ENCODE assay signal across 9 cellular contexts in genomic region chr1:84156210-84156621, GRCh38. TPM values are rescaled to one million over a fixed set of nuclear protein-coding genes. Genes with fewer than 3 reads are reported as not detected.
A peak's percentile ranks its signal among the peaks of the same experiment; 100 is the strongest.
DNase-seq lines count a peak whose midpoint lies in the region; ATAC-seq, FAIRE-seq and TF ChIP-seq lines count a peak whose summit lies in the region.
"Had no signal": no experiment of that assay in that cellular context is flagged by ENCODE, and none has a peak within 500 bp of the region (broad histone marks: within the 10 kb centered on the region; RNA-seq: fewer than 3 reads in every experiment).

No MANE protein-coding gene starts in this region.

- no peak overlapping the region for H3K4me3 Mint-ChIP-seq in chondrocyte (ENCODE audit: unreplicated experiment)

- H3K27me3 ChIP-seq in small intestine (ENCODE audit: control insufficient read depth in 2 of 2, insufficient read depth in 2 of 2, low read length in 2 of 2): no peaks in the 10 kb centered on the region

- peak; percentile 37 to 40 for ATAC-seq in activated CD4-positive, CD25-positive, alpha-beta regulatory T cell treated with anti-CD3 and anti-CD28 coated beads, Interleukin-2, amount 50 U/mL, for 24 hours
- ATAC-seq in GM19023 (IDR thresholded peaks at IDR 0.05; ENCODE audit: unreplicated experiment) (no peak), HG02571 (IDR thresholded peaks at IDR 0.05; ENCODE audit: unreplicated experiment) (no peak)

- no peak for FAIRE-seq in small intestine (lab: Jason Lieb, UNC)

- no peaks in the 10 kb centered on the region for H3K36me3 ChIP-seq in small intestine (ENCODE audit: control insufficient read depth in 2 of 2, insufficient read depth in 2 of 2, low read length in 2 of 2)

- WGBS in small intestine, 3 donors: 54 to 64% (median 57%) methylated on average over 2 of the region's 2 CpGs

- H3K27me3 Mint-ChIP-seq in chondrocyte (ENCODE audit: low read depth): no peaks in the 10 kb centered on the region

- no peak overlapping the region for H3K27ac ChIP-seq in small intestine (ENCODE audit: low read depth in 1 of 2, low read length in 1 of 2)

- H3K4me3 ChIP-seq in small intestine (ENCODE audit: low read depth in 1 of 2, low read length in 2 of 2): no peak overlapping the region

- H3K9me3 ChIP-seq in small intestine (ENCODE audit: control insufficient read depth, low read depth): no peaks in the 10 kb centered on the region

- H3K4me1 Mint-ChIP-seq in chondrocyte (ENCODE audit: low read depth): peaks cover 20% of the 10 kb centered on the region

- H3K9me3 Mint-ChIP-seq in chondrocyte (ENCODE audit: low read depth): no peaks in the 10 kb centered on the region

- peak overlapping the region; percentile 50 for H3K27ac Mint-ChIP-seq in chondrocyte (ENCODE audit: unreplicated experiment)

- H3K36me3 Mint-ChIP-seq in chondrocyte (ENCODE audit: low read depth): no peaks in the 10 kb centered on the region

- TF ChIP-seq CTCF in chondrocyte (IDR thresholded peaks at IDR 0.05): no peak

- DNase-seq in activated CD4-positive, CD25-positive, alpha-beta regulatory T cell treated with anti-CD3 and anti-CD28 coated beads, Interleukin-2, amount 50 U/mL, for 72 hours: no peak
- DNase-seq in NCI-H446 (lab: John Stamatoyannopoulos, UW) (peak; percentile 27 to 68), chondrocyte (ENCODE audit: low spot score) (no peak), small intestine (peak; percentile 20)
- no peak for DNase-seq in stimulated activated CD4-positive, alpha-beta T cell treated with anti-CD3 and anti-CD28 coated beads, Interleukin-15, amount 100 ng/mL, for 24 hours
- DNase-seq: NCI-H2107 had no signal

- peaks cover 0 to 5% of the 10 kb centered on the region in 2 donors for H3K4me1 ChIP-seq in small intestine (ENCODE audit: control insufficient read depth in 2 of 2, insufficient read depth in 1 of 2, low read depth in 1 of 2, low read length in 1 of 2)

RNA-seq across cellular contexts. Expression of gene PRKACB, which starts 12.1 kb away (rescaled TPM):
- total RNA-seq in chondrocyte: 34.9 to 44.2 TPM (median 43.1 TPM) in 3 replicates
- 1 to 10 TPM; 1.8 to 9.2 (median 5.4) TPM for polyA plus RNA-seq in small intestine

Comparison
In these comparisons a context has a peak if more than half of its experiments do, and no peak if none do; other contexts are left out.
1. ATAC-seq: peak in activated CD4-positive, CD25-positive, alpha-beta regulatory T cell treated with anti-CD3 and anti-CD28 coated beads, Interleukin-2, amount 50 U/mL, for 24 hours (2 of 2); none in GM19023 (single experiment) and HG02571 (single experiment).
2. DNase-seq: peak in NCI-H446 (2 of 2) and small intestine (single experiment); none in activated CD4-positive, CD25-positive, alpha-beta regulatory T cell treated with anti-CD3 and anti-CD28 coated beads, Interleukin-2, amount 50 U/mL, for 72 hours (single experiment), chondrocyte (single experiment) and stimulated activated CD4-positive, alpha-beta T cell treated with anti-CD3 and anti-CD28 coated beads, Interleukin-15, amount 100 ng/mL, for 24 hours (single experiment).